ENCODE assay signal across 1 cellular context in genomic region chr2:109187711-109188484, GRCh38.
TF ChIP-seq lines count a peak whose summit lies in the region.

No MANE protein-coding gene starts in this region.

TF ChIP-seq in IMR-90, 13 proteins besides CTCF, POLR2A, EP300 and RAD21 (continued from another document):
- no peak for TF ChIP-seq ELK1 (IDR thresholded peaks at IDR 0.05; ENCODE audit: borderline replicate concordance, low read depth, low read length)
- no peak for TF ChIP-seq BHLHE40 (IDR thresholded peaks at IDR 0.05; ENCODE audit: low read depth, low read length)
- TF ChIP-seq CEBPB (IDR thresholded peaks at IDR 0.05; ENCODE audit: low read depth, low read length): no peak
TF ChIP-seq in IMR-90: peak in this region for 0.
